Comparison of ENCODE assay signal across 24 cellular contexts in genomic region chr11:83694191-83694905, GRCh38.
DNase-seq lines count a peak whose midpoint lies in the region; ATAC-seq and TF ChIP-seq lines count a peak whose summit lies in the region.
"Had no signal": no experiment of that assay in that cellular context is flagged by ENCODE, and none has a peak within 500 bp of the region (broad histone marks: within the 10 kb centered on the region; RNA-seq: fewer than 3 reads in every experiment).

No MANE protein-coding gene starts in this region.

- H3K27me3 Mint-ChIP-seq in endothelial cell (ENCODE audit: unreplicated experiment) = no peaks in the 10 kb centered on the region
- H3K27me3 Mint-ChIP-seq in effector memory CD8-positive, alpha-beta T cell = no peaks in the 10 kb centered on the region
- H3K27me3 Mint-ChIP-seq: activated CD4-positive, alpha-beta T cell treated with anti-CD3 and anti-CD28 coated beads, Interleukin-2, amount 10 ng/mL, durations not matched to agents 7 days and 5 days; activated naive CD4-positive, alpha-beta T cell treated with anti-CD3 and anti-CD28 coated beads, Interleukin-2, amount 10 ng/mL, durations not matched to agents 7 days and 5 days had no signal

- no peak overlapping the region for H3K4me3 Mint-ChIP-seq in endothelial cell (ENCODE audit: unreplicated experiment)
- no peak overlapping the region for H3K4me3 Mint-ChIP-seq in effector memory CD8-positive, alpha-beta T cell
- H3K4me3 Mint-ChIP-seq: activated CD4-positive, alpha-beta T cell treated with anti-CD3 and anti-CD28 coated beads, Interleukin-2, amount 10 ng/mL, durations not matched to agents 7 days and 5 days; activated naive CD4-positive, alpha-beta T cell treated with anti-CD3 and anti-CD28 coated beads, Interleukin-2, amount 10 ng/mL, durations not matched to agents 7 days and 5 days; CD14-positive monocyte; naive thymus-derived CD4-positive, alpha-beta T cell had no signal

- ATAC-seq in effector memory CD8-positive, alpha-beta T cell (replicated peaks) = no peak
- ATAC-seq in GM18519 (IDR thresholded peaks at IDR 0.05; ENCODE audit: low FRiP score, unreplicated experiment) = no peak
- ATAC-seq: left cardiac atrium; naive thymus-derived CD4-positive, alpha-beta T cell; right cardiac atrium had no signal

- no peaks in the 10 kb centered on the region for H3K36me3 Mint-ChIP-seq in endothelial cell (ENCODE audit: low read depth, unreplicated experiment)
- no peaks in the 10 kb centered on the region for H3K36me3 Mint-ChIP-seq in effector memory CD8-positive, alpha-beta T cell (ENCODE audit: insufficient read depth)
- H3K36me3 Mint-ChIP-seq: activated naive CD4-positive, alpha-beta T cell treated with anti-CD3 and anti-CD28 coated beads, Interleukin-2, amount 10 ng/mL, durations not matched to agents 7 days and 5 days; CD14-positive monocyte; naive thymus-derived CD4-positive, alpha-beta T cell had no signal

- peak overlapping the region; percentile 70 for H3K27ac Mint-ChIP-seq in endothelial cell (ENCODE audit: unreplicated experiment)
- no peak overlapping the region for H3K27ac Mint-ChIP-seq in effector memory CD8-positive, alpha-beta T cell
- H3K27ac Mint-ChIP-seq: activated CD4-positive, alpha-beta T cell treated with anti-CD3 and anti-CD28 coated beads, Interleukin-2, amount 10 ng/mL, durations not matched to agents 7 days and 5 days; activated naive CD4-positive, alpha-beta T cell treated with anti-CD3 and anti-CD28 coated beads, Interleukin-2, amount 10 ng/mL, durations not matched to agents 7 days and 5 days; CD14-positive monocyte; naive thymus-derived CD4-positive, alpha-beta T cell had no signal

- peaks cover 18% of the 10 kb centered on the region for H3K4me1 Mint-ChIP-seq in endothelial cell (ENCODE audit: unreplicated experiment)
- H3K4me1 Mint-ChIP-seq in effector memory CD8-positive, alpha-beta T cell (ENCODE audit: low read depth in 2 of 2) = no peaks in the 10 kb centered on the region
- H3K4me1 Mint-ChIP-seq: activated CD4-positive, alpha-beta T cell treated with anti-CD3 and anti-CD28 coated beads, Interleukin-2, amount 10 ng/mL, durations not matched to agents 7 days and 5 days; activated naive CD4-positive, alpha-beta T cell treated with anti-CD3 and anti-CD28 coated beads, Interleukin-2, amount 10 ng/mL, durations not matched to agents 7 days and 5 days; CD14-positive monocyte; naive thymus-derived CD4-positive, alpha-beta T cell had no signal

- no peaks in the 10 kb centered on the region for H3K9me3 Mint-ChIP-seq in endothelial cell (ENCODE audit: unreplicated experiment)
- peaks cover 2 to 16% of the 10 kb centered on the region in 2 donors for H3K9me3 Mint-ChIP-seq in effector memory CD8-positive, alpha-beta T cell
- H3K9me3 Mint-ChIP-seq: activated CD4-positive, alpha-beta T cell treated with anti-CD3 and anti-CD28 coated beads, Interleukin-2, amount 10 ng/mL, durations not matched to agents 7 days and 5 days; activated naive CD4-positive, alpha-beta T cell treated with anti-CD3 and anti-CD28 coated beads, Interleukin-2, amount 10 ng/mL, durations not matched to agents 7 days and 5 days had no signal

- DNase-seq in NCI-H526 treated with DMSO at 0.1 percent for 48 hours (lab: John Stamatoyannopoulos, UW) (peak; percentile 45), endothelial cell (ENCODE audit: low spot score) (no peak), inferior parietal cortex (ENCODE audit: extremely low spot score) (peak; percentile 40), retina (peak; percentile 62), NCI-H2227 (lab: John Stamatoyannopoulos, UW; ENCODE audit: unreplicated experiment) (no peak)
- no peak for DNase-seq in effector memory CD8-positive, alpha-beta T cell
- DNase-seq: activated CD4-positive, alpha-beta T cell treated with anti-CD3 and anti-CD28 coated beads, Interleukin-2, amount 10 ng/mL, durations not matched to agents 7 days and 5 days; activated naive CD4-positive, alpha-beta T cell treated with anti-CD3 and anti-CD28 coated beads, Interleukin-2, amount 10 ng/mL, durations not matched to agents 7 days and 5 days; amniotic stem cell; dermis blood vessel endothelial cell; HCEC 1CT; IMR-90; left cardiac atrium; naive thymus-derived CD4-positive, alpha-beta T cell; NCI-H1105; NCI-H2029; NCI-H345; right cardiac atrium; stimulated activated CD4-positive, alpha-beta T cell treated with anti-CD3 and anti-CD28 coated beads, Interleukin-4, amount 100 ng/mL, for 4 hours; stimulated activated naive CD4-positive, alpha-beta T cell treated with Interleukin-2 at 50 U/mL for 16 hours; T-helper 9 cell; thyroid gland had no signal

- no peak for TF ChIP-seq CTCF in endothelial cell (IDR thresholded peaks at IDR 0.05; ENCODE audit: unreplicated experiment)

Comparison
In these comparisons a context has a peak if more than half of its experiments do, and no peak if none do; other contexts are left out.
1. DNase-seq: peak in NCI-H526 treated with DMSO at 0.1 percent for 48 hours (single experiment), inferior parietal cortex (single experiment) and retina (single experiment); none in endothelial cell (single experiment), NCI-H2227 (single experiment) and effector memory CD8-positive, alpha-beta T cell (0 of 3).